ENCODE assay signal across 1 cellular context in genomic region chr11:61816736-61817455, GRCh38.
TF ChIP-seq lines count a peak whose summit lies in the region.

Gene FADS1 (minus strand): TSS chr11:61817003. CDS start chr11:61816929, 74 bp downstream.

TF ChIP-seq in HepG2, 621 proteins besides CTCF, POLR2A, EP300 and RAD21 (continued from another document and continues in another):
- peak; percentile 93 for TF ChIP-seq ZHX1 (CRISPR knock-in tag; IDR thresholded peaks at IDR 0.05; ENCODE audit: low read depth)
- no peak for TF ChIP-seq AHR (CRISPR knock-in tag; IDR thresholded peaks at IDR 0.05)
- TF ChIP-seq ZNF264 (CRISPR knock-in tag; IDR thresholded peaks at IDR 0.05): no peak; the same call in 1 of the 2 replicates
- peak; percentile 72 for TF ChIP-seq ZNF607 (CRISPR knock-in tag; IDR thresholded peaks at IDR 0.05; ENCODE audit: borderline replicate concordance)
- TF ChIP-seq ZNF597 (CRISPR knock-in tag; IDR thresholded peaks at IDR 0.05): no peak
- no peak for TF ChIP-seq ZNF773 (CRISPR knock-in tag; IDR thresholded peaks at IDR 0.05; ENCODE audit: borderline replicate concordance)
- peak; percentile 72 for TF ChIP-seq MAZ (IDR thresholded peaks at IDR 0.05; ENCODE audit: borderline replicate concordance, low read depth, low read length)
- TF ChIP-seq MAZ (CRISPR knock-in tag; IDR thresholded peaks at IDR 0.05; ENCODE audit: low read depth): peak; percentile 90
- no peak for TF ChIP-seq SNAPC5 (CRISPR knock-in tag; IDR thresholded peaks at IDR 0.05; ENCODE audit: borderline replicate concordance)
- TF ChIP-seq PITX1 (CRISPR knock-in tag; IDR thresholded peaks at IDR 0.05): no peak
- TF ChIP-seq ZNF225 (CRISPR knock-in tag; IDR thresholded peaks at IDR 0.05): no peak
- peak; percentile 42; the same call in 1 of the 2 replicates for TF ChIP-seq BCL6 (CRISPR knock-in tag; IDR thresholded peaks at IDR 0.05)
- peak; percentile 87; the same call in 1 of the 2 replicates for TF ChIP-seq ZNF318 (CRISPR knock-in tag; IDR thresholded peaks at IDR 0.05)
- TF ChIP-seq ZNF530 (CRISPR knock-in tag; IDR thresholded peaks at IDR 0.05; ENCODE audit: low read depth): no peak
- no peak for TF ChIP-seq ZNF879 (CRISPR knock-in tag; IDR thresholded peaks at IDR 0.05)
- TF ChIP-seq ZSCAN29 (CRISPR knock-in tag; conservative IDR thresholded peaks at IDR 0.05): peak; percentile 93
- no peak for TF ChIP-seq ZNF629 (CRISPR knock-in tag; conservative IDR thresholded peaks at IDR 0.05)
- TF ChIP-seq RORA (CRISPR knock-in tag; IDR thresholded peaks at IDR 0.05): no peak
- TF ChIP-seq ZNF331 (CRISPR knock-in tag; IDR thresholded peaks at IDR 0.05): peak; percentile 55; the same call in 1 of the 2 replicates
- no peak for TF ChIP-seq ZNF781 (CRISPR knock-in tag; IDR thresholded peaks at IDR 0.05; ENCODE audit: borderline replicate concordance, not compliant biosample characterization)
- TF ChIP-seq HMGXB4 (CRISPR knock-in tag; IDR thresholded peaks at IDR 0.05; ENCODE audit: borderline replicate concordance in 1 of 2, low read depth in 1 of 2): peak; percentile 95 to 98
- TF ChIP-seq HMG20A (CRISPR knock-in tag; IDR thresholded peaks at IDR 0.05; ENCODE audit: borderline replicate concordance): no peak
- no peak for TF ChIP-seq DBP (CRISPR knock-in tag; IDR thresholded peaks at IDR 0.05; ENCODE audit: not compliant biosample characterization)
- TF ChIP-seq SOX5 (CRISPR knock-in tag; IDR thresholded peaks at IDR 0.05; ENCODE audit: borderline replicate concordance): peak; percentile 60; the same call in 1 of the 2 replicates
- no peak for TF ChIP-seq NFE2 (CRISPR knock-in tag; IDR thresholded peaks at IDR 0.05)
- no peak for TF ChIP-seq ZNF281 (CRISPR knock-in tag; IDR thresholded peaks at IDR 0.05; ENCODE audit: borderline replicate concordance)
- peak; percentile 71; the same call in 1 of the 2 replicates for TF ChIP-seq KMT2B (CRISPR knock-in tag; IDR thresholded peaks at IDR 0.05)
- TF ChIP-seq PRPF4 (IDR thresholded peaks at IDR 0.05; ENCODE audit: low read depth, low read length, poor library complexity, severe bottlenecking): no peak
- TF ChIP-seq GMEB1 (CRISPR knock-in tag; IDR thresholded peaks at IDR 0.05; ENCODE audit: borderline replicate concordance): peak; percentile 86
- TF ChIP-seq EHMT2 (IDR thresholded peaks at IDR 0.05; ENCODE audit: borderline replicate concordance, low read depth, low read length): no peak
- TF ChIP-seq NCOR1 (IDR thresholded peaks at IDR 0.05; ENCODE audit: borderline replicate concordance, low read length): no peak; the same call in 1 of the 2 replicates
- TF ChIP-seq KLF6 (CRISPR knock-in tag; IDR thresholded peaks at IDR 0.05): peak; percentile 53; the same call in 1 of the 2 replicates
- TF ChIP-seq TRIM22 (IDR thresholded peaks at IDR 0.05): no peak
- peak; percentile 95; the same call in 1 of the 2 replicates for TF ChIP-seq PAX8 (CRISPR knock-in tag; IDR thresholded peaks at IDR 0.05; ENCODE audit: borderline replicate concordance)
- no peak for TF ChIP-seq MZF1 (CRISPR knock-in tag; IDR thresholded peaks at IDR 0.05; ENCODE audit: borderline replicate concordance)
- TF ChIP-seq NFKBIZ (CRISPR knock-in tag; IDR thresholded peaks at IDR 0.05): no peak
- peak; percentile 72; the same call in 1 of the 2 replicates for TF ChIP-seq JUN (CRISPR knock-in tag; IDR thresholded peaks at IDR 0.05)
- TF ChIP-seq ZNF740 (CRISPR knock-in tag; IDR thresholded peaks at IDR 0.05): no peak
- no peak for TF ChIP-seq SMAD9 (CRISPR knock-in tag; IDR thresholded peaks at IDR 0.05)
- TF ChIP-seq SATB2 (CRISPR knock-in tag; IDR thresholded peaks at IDR 0.05): no peak
